ENCODE assay signal across 1 cellular context in the genomic region with DNA sequence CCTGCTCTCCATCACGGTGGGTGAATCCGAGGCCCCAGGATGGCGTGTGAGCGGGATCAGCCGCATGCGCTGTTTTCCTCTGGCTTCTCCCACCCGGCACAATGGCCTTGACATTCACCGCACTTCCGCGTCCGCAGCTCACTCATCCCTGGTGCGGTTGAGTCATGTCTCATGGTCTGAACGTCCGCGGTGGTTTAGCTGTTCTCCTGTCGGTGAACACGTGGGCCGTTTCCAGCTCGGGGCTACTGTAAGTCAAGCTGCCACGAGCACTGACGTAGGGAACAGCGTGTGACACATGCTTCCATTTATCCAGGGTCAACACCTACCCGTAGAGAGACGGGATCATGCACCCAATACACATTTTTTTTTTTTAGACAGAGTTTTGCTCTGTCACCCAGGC.
TF ChIP-seq lines count a peak whose summit lies in the region.

No MANE protein-coding gene starts in this region.

TF ChIP-seq in IMR-90, 13 proteins besides CTCF, POLR2A, EP300 and RAD21:
- TF ChIP-seq, protein P1, sequence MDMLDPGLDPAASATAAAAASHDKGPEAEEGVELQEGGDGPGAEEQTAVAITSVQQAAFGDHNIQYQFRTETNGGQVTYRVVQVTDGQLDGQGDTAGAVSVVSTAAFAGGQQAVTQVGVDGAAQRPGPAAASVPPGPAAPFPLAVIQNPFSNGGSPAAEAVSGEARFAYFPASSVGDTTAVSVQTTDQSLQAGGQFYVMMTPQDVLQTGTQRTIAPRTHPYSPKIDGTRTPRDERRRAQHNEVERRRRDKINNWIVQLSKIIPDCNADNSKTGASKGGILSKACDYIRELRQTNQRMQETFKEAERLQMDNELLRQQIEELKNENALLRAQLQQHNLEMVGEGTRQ (IDR thresholded peaks at IDR 0.05; ENCODE audit: low read depth, low read length): no peak
- TF ChIP-seq MXI1 (IDR thresholded peaks at IDR 0.05; ENCODE audit: borderline replicate concordance, low read depth, low read length) (no peak), MAFK (IDR thresholded peaks at IDR 0.05; ENCODE audit: low read depth, low read length) (no peak), BHLHE40 (IDR thresholded peaks at IDR 0.05; ENCODE audit: low read depth, low read length) (no peak), NFE2L2 (IDR thresholded peaks at IDR 0.05; ENCODE audit: low read depth, low read length) (no peak), CEBPB (IDR thresholded peaks at IDR 0.05; ENCODE audit: low read depth, low read length) (no peak), MAZ (IDR thresholded peaks at IDR 0.05; ENCODE audit: borderline replicate concordance, low read depth, low read length) (no peak), CHD1 (IDR thresholded peaks at IDR 0.05; ENCODE audit: low read depth, low read length) (no peak), RFX5 (IDR thresholded peaks at IDR 0.05; ENCODE audit: low read depth, low read length) (no peak), SMC3 (IDR thresholded peaks at IDR 0.05; ENCODE audit: low read depth, low read length) (no peak)
- TF ChIP-seq, protein P2, sequence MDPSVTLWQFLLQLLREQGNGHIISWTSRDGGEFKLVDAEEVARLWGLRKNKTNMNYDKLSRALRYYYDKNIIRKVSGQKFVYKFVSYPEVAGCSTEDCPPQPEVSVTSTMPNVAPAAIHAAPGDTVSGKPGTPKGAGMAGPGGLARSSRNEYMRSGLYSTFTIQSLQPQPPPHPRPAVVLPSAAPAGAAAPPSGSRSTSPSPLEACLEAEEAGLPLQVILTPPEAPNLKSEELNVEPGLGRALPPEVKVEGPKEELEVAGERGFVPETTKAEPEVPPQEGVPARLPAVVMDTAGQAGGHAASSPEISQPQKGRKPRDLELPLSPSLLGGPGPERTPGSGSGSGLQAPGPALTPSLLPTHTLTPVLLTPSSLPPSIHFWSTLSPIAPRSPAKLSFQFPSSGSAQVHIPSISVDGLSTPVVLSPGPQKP (IDR thresholded peaks at IDR 0.05; ENCODE audit: borderline replicate concordance, low read depth, low read length): no peak
